In the genomic region with DNA sequence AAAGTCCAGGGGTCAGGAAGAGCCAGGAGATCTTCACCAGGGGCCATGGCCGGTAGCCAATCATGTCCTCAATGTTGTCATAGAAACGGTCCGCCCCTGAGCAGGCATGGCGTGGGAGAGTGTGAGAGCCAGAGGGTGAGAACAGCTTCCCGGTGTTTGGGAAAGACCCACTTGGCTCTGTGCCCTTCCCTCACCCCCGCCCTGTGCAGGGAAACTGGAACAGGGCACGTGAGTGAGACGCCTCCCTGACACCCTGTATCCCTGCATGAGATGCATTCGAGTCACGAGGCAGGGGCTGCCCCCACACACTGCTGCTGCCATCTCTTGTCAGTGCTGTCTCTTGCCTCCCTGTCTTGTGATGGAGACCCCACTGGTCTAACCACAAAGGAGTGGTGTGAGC, we compare ENCODE assay signal across 17 cellular contexts.
DNase-seq lines count a peak whose midpoint lies in the region; ATAC-seq and TF ChIP-seq lines count a peak whose summit lies in the region.
"Had no signal": no experiment of that assay in that cellular context is flagged by ENCODE, and none has a peak within 500 bp of the region (broad histone marks: within the 10 kb centered on the region; RNA-seq: fewer than 3 reads in every experiment).

No MANE protein-coding gene starts in this region.

- DNase-seq in DMS 273 (lab: John Stamatoyannopoulos, UW; ENCODE audit: unreplicated experiment) (peak; percentile 26), DMS 273 treated with DMSO at 0.1 percent for 48 hours (lab: John Stamatoyannopoulos, UW) (no peak), Ammon's horn (ENCODE audit: low spot score) (peak; percentile 46), NCI-H69 (lab: John Stamatoyannopoulos, UW) (peak; percentile 64), fibroblast of pulmonary artery (ENCODE audit: low read depth) (peak; percentile 33)
- DNase-seq in activated CD4-positive, alpha-beta T cell treated with anti-CD3 and anti-CD28 coated beads for 4 hours = no peak
- DNase-seq: BE2C; CD4-positive, alpha-beta memory T cell; H7; NCI-H146; NCI-H2081; NCI-H226; NCI-H524 treated with DMSO at 0.1 percent for 48 hours; PC-3 had no signal

- no peak for ATAC-seq in HG03442 (IDR thresholded peaks at IDR 0.05; ENCODE audit: unreplicated experiment)
- ATAC-seq in HG03439 (IDR thresholded peaks at IDR 0.05; ENCODE audit: unreplicated experiment) = no peak
- ATAC-seq: PC-3 had no signal

- no peak for TF ChIP-seq CTCF in fibroblast of pulmonary artery (IDR thresholded peaks at IDR 0.05; ENCODE audit: low read length, missing control alignments)

- H3K4me3 ChIP-seq in fibroblast of pulmonary artery (replicated peaks; ENCODE audit: low read depth, low read length) = no peak overlapping the region
- H3K4me3 ChIP-seq: SJSA1 had no signal

Comparison
In these comparisons a context has a peak if more than half of its experiments do, and no peak if none do; other contexts are left out.
1. DNase-seq: peak in DMS 273 (single experiment), Ammon's horn (single experiment), NCI-H69 (single experiment) and fibroblast of pulmonary artery (single experiment); none in DMS 273 treated with DMSO at 0.1 percent for 48 hours (single experiment) and activated CD4-positive, alpha-beta T cell treated with anti-CD3 and anti-CD28 coated beads for 4 hours (0 of 2).